Comparison of ENCODE assay signal across 24 cellular contexts in the genomic region with DNA sequence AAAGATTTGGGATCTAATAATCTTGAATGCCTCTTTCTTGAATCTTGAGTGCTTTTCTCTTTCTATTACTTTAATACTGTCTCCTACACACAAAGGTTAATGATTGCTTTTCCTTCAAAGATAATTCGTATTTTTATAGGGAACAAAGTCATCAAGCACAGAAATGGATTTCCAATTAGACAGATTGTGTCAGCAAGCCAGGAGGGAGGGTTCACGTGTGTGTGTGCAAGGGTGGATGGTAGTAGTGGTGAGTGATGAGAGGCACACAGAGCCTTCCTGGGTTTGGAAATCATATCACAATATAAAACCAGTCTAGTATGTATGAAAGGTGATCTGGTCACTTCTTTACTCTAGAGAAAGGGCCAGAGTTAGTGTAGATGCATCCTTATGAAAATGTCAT. TPM values are rescaled to one million over a fixed set of nuclear protein-coding genes. Genes with fewer than 3 reads are reported as not detected.
A peak's percentile ranks its signal among the peaks of the same experiment; 100 is the strongest.
DNase-seq lines count a peak whose midpoint lies in the region; ATAC-seq, FAIRE-seq and TF ChIP-seq lines count a peak whose summit lies in the region.
"Had no signal": no experiment of that assay in that cellular context is flagged by ENCODE, and none has a peak within 500 bp of the region (broad histone marks: within the 10 kb centered on the region; RNA-seq: fewer than 3 reads in every experiment).

No MANE protein-coding gene starts in this region.

- peak overlapping the region; percentile 49 for H3K27ac ChIP-seq in VCaP
- H3K27ac ChIP-seq in small intestine (ENCODE audit: low read depth in 1 of 2, low read length in 1 of 2) = peak overlapping the region in 1 of 2 donors; percentile 34
- H3K27ac ChIP-seq: A549; BLaER1 treated with 17β-estradiol and CSF1 and Interleukin-3, amounts not matched to agents 10 nM and 100 nM had no signal

- H3K4me3 ChIP-seq in mucosa of descending colon (no peak overlapping the region), small intestine (ENCODE audit: low read depth in 1 of 2, low read length in 2 of 2) (no peak overlapping the region)
- H3K4me3 ChIP-seq: A549; BLaER1 treated with 17β-estradiol and CSF1 and Interleukin-3, amounts not matched to agents 10 nM and 100 nM; GM12878; GM23338 had no signal

- DNase-seq in mucosa of descending colon (peak in 1 of 3 donors; percentile 56), small intestine (peak; percentile 62), HUDEP-2 (lab: John Stamatoyannopoulos, UW; ENCODE audit: unreplicated experiment in 76 of 76) (no peak), NCI-H2196 (lab: John Stamatoyannopoulos, UW; ENCODE audit: unreplicated experiment) (no peak)
- DNase-seq: 8988T; ACHN; AML-193; BE2C; CD4-positive, alpha-beta T cell; CD8-positive, alpha-beta memory T cell; DMS 273 treated with DMSO at 0.1 percent for 48 hours; DMS79; EL; GDM1; H9 had no signal

- H3K27me3 ChIP-seq in small intestine (ENCODE audit: control insufficient read depth in 2 of 2, insufficient read depth in 2 of 2, low read length in 2 of 2) = no peaks in the 10 kb centered on the region
- H3K27me3 ChIP-seq: BE2C; BLaER1 treated with 17β-estradiol and CSF1 and Interleukin-3, amounts not matched to agents 10 nM and 100 nM had no signal

- no peak for FAIRE-seq in small intestine (lab: Jason Lieb, UNC)
- FAIRE-seq: A549, D721Med, GM12878, GM18507 had no signal

- WGBS in small intestine, 3 donors = 16 to 73% (median 44%) methylated on average over 2 of the region's 2 CpGs

- no peak for TF ChIP-seq CTCF in VCaP (conservative IDR thresholded peaks at IDR 0.05)
- TF ChIP-seq CTCF in mucosa of descending colon (IDR thresholded peaks at IDR 0.05) = no peak

- no peaks in the 10 kb centered on the region for H3K9me3 ChIP-seq in mucosa of descending colon
- no peaks in the 10 kb centered on the region for H3K9me3 ChIP-seq in small intestine (ENCODE audit: control insufficient read depth, low read depth)
- H3K9me3 ChIP-seq: BE2C had no signal

- intact Hi-C loops in mucosa of descending colon (cut with DNase I, micrococcal nuclease) = no loop called here

- ATAC-seq in mucosa of descending colon = peak; percentile 58
- ATAC-seq in GM18502 (IDR thresholded peaks at IDR 0.05; ENCODE audit: poor library complexity, unreplicated experiment) = no peak
- ATAC-seq: A549, GM12878, GM23338, HCT116 had no signal

- H3K36me3 ChIP-seq in mucosa of descending colon (ENCODE audit: low read depth) (no peaks in the 10 kb centered on the region), small intestine (ENCODE audit: control insufficient read depth in 2 of 2, insufficient read depth in 2 of 2, low read length in 2 of 2) (no peaks in the 10 kb centered on the region)
- H3K36me3 ChIP-seq: BE2C had no signal

- H3K4me1 ChIP-seq in mucosa of descending colon (ENCODE audit: low read depth) (peaks cover 39% of the 10 kb centered on the region), small intestine (ENCODE audit: control insufficient read depth in 2 of 2, insufficient read depth in 1 of 2, low read depth in 1 of 2, low read length in 1 of 2) (peaks cover 0 to 4% of the 10 kb centered on the region in 2 donors)
- H3K4me1 ChIP-seq: BE2C had no signal

RNA-seq across cellular contexts. Expression of a gene that starts 51.2 kb away (rescaled TPM):
- 10 to 100 TPM; 41.4 to 66.6 (median 62.1) TPM for total RNA-seq in mucosa of descending colon
- polyA plus RNA-seq in small intestine = 10 to 100 TPM; 13.6 to 15.1 (median 14.9) TPM
